18 cellular contexts compared by ENCODE assay signal in genomic region chr9:114757395-114757794, GRCh38. TPM values are rescaled to one million over a fixed set of nuclear protein-coding genes. Genes with fewer than 3 reads are reported as not detected.
DNase-seq lines count a peak whose midpoint lies in the region; ATAC-seq and TF ChIP-seq lines count a peak whose summit lies in the region.
"Had no signal": no experiment of that assay in that cellular context is flagged by ENCODE, and none has a peak within 500 bp of the region (broad histone marks: within the 10 kb centered on the region; RNA-seq: fewer than 3 reads in every experiment).

No MANE protein-coding gene starts in this region.

- H3K36me3 ChIP-seq in OCI-LY3 (replicated peaks; ENCODE audit: low read depth, low read length) (peaks cover 4% of the 10 kb centered on the region), right atrium auricular region (no peaks in the 10 kb centered on the region)

- intact Hi-C loops in natural killer cell (cut with micrococcal nuclease), result no loop called here

- no peak overlapping the region for H2AFZ ChIP-seq in OCI-LY3 (ENCODE audit: low read depth, low read length)

- H3K27me3 ChIP-seq in OCI-LY3 (ENCODE audit: low read depth, low read length) (peaks cover 13% of the 10 kb centered on the region; the same call in 1 of the 2 replicates), right atrium auricular region (no peaks in the 10 kb centered on the region)

- no peak overlapping the region for H3K9ac ChIP-seq in OCI-LY3 (ENCODE audit: low read length)

- H3K27ac ChIP-seq in OCI-LY3 (ENCODE audit: low read length), result no peak overlapping the region
- no peak overlapping the region for H3K27ac ChIP-seq in right atrium auricular region
- H3K27ac ChIP-seq: 22Rv1 had no signal

- H3K9me3 ChIP-seq in OCI-LY3 (ENCODE audit: insufficient read depth, low read length) (0 out of 2 replicates have a peak, but pooled peaks cover 5% of the 10 kb centered on the region), right atrium auricular region (no peaks in the 10 kb centered on the region)

- H3K36me3 Mint-ChIP-seq in natural killer cell, result no peaks in the 10 kb centered on the region
- H3K36me3 Mint-ChIP-seq in natural killer cell treated with Interleukin-12 subunit alpha and Interleukin-12 subunit beta and Interleukin-15 and Interleukin-18, amount 100 ng/mL, for 72 hours, result no peaks in the 10 kb centered on the region

- no peak overlapping the region for H3K4me3 Mint-ChIP-seq in natural killer cell
- H3K4me3 Mint-ChIP-seq in natural killer cell treated with Interleukin-12 subunit alpha and Interleukin-12 subunit beta and Interleukin-15 and Interleukin-18, amount 100 ng/mL, for 72 hours, result no peak overlapping the region
- H3K4me3 Mint-ChIP-seq: B cell; CD4-positive, alpha-beta T cell had no signal

- H3K4me3 ChIP-seq in OCI-LY3 (ENCODE audit: low read length) (no peak overlapping the region), right atrium auricular region (no peak overlapping the region)
- H3K4me3 ChIP-seq: GM12878 had no signal

- no peaks in the 10 kb centered on the region for H3K79me2 ChIP-seq in OCI-LY3 (ENCODE audit: low read length)

- no peaks in the 10 kb centered on the region for H4K20me1 ChIP-seq in OCI-LY3 (ENCODE audit: insufficient read depth, low read length)

- peak overlapping the region; percentile 77 to 81 for H3K27ac Mint-ChIP-seq in natural killer cell
- peak overlapping the region in 1 of 2 donors; percentile 40 for H3K27ac Mint-ChIP-seq in natural killer cell treated with Interleukin-12 subunit alpha and Interleukin-12 subunit beta and Interleukin-15 and Interleukin-18, amount 100 ng/mL, for 72 hours
- H3K27ac Mint-ChIP-seq: B cell; CD4-positive, alpha-beta T cell had no signal

- no peak for DNase-seq in natural killer cell
- DNase-seq in natural killer cell treated with Interleukin-12 subunit alpha and Interleukin-12 subunit beta and Interleukin-15 and Interleukin-18, amount 100 ng/mL, for 72 hours (ENCODE audit: low spot score), result no peak
- peak; percentile 53 for DNase-seq in fibroblast of peridontal ligament (ENCODE audit: extremely low read depth)
- no peak for DNase-seq in right atrium auricular region (ENCODE audit: low spot score)
- DNase-seq in middle frontal gyrus (ENCODE audit: extremely low spot score, low spot score), result no peak
- DNase-seq: C1 segment of cervical spinal cord; Calu3; CD4-positive, alpha-beta T cell; DMS 273 treated with DMSO at 0.1 percent for 48 hours; H7 had no signal

- H3K4me1 Mint-ChIP-seq in natural killer cell, result peaks cover 30 to 40% of the 10 kb centered on the region in 2 donors
- peaks cover 23 to 28% of the 10 kb centered on the region in 2 donors for H3K4me1 Mint-ChIP-seq in natural killer cell treated with Interleukin-12 subunit alpha and Interleukin-12 subunit beta and Interleukin-15 and Interleukin-18, amount 100 ng/mL, for 72 hours (ENCODE audit: low read depth in 2 of 2)

- H3K9me3 Mint-ChIP-seq in natural killer cell, result no peaks in the 10 kb centered on the region
- H3K9me3 Mint-ChIP-seq in natural killer cell treated with Interleukin-12 subunit alpha and Interleukin-12 subunit beta and Interleukin-15 and Interleukin-18, amount 100 ng/mL, for 72 hours, result no peaks in the 10 kb centered on the region

- no peak for TF ChIP-seq CTCF in natural killer cell (IDR thresholded peaks at IDR 0.05)
- no peak for TF ChIP-seq CTCF in OCI-LY3 (IDR thresholded peaks at IDR 0.05; ENCODE audit: low read depth, low read length)
- no peak for TF ChIP-seq CTCF in right atrium auricular region (IDR thresholded peaks at IDR 0.05)

- H3K4me1 ChIP-seq in OCI-LY3 (ENCODE audit: low read length), result peaks cover 43% of the 10 kb centered on the region
- no peaks in the 10 kb centered on the region for H3K4me1 ChIP-seq in right atrium auricular region

- no peak for ATAC-seq in natural killer cell
- ATAC-seq in natural killer cell treated with Interleukin-12 subunit alpha and Interleukin-12 subunit beta and Interleukin-15 and Interleukin-18, amount 100 ng/mL, for 72 hours, result no peak
- no peak for ATAC-seq in HG03342 (IDR thresholded peaks at IDR 0.05; ENCODE audit: unreplicated experiment)
- ATAC-seq: GM12878, HepG2 had no signal

- no peaks in the 10 kb centered on the region for H3K27me3 Mint-ChIP-seq in natural killer cell (ENCODE audit: low read depth in 2 of 2)
- H3K27me3 Mint-ChIP-seq in natural killer cell treated with Interleukin-12 subunit alpha and Interleukin-12 subunit beta and Interleukin-15 and Interleukin-18, amount 100 ng/mL, for 72 hours, result no peaks in the 10 kb centered on the region
- H3K27me3 Mint-ChIP-seq: B cell; CD4-positive, alpha-beta T cell had no signal

- peak overlapping the region; percentile 45 for H3K4me2 ChIP-seq in OCI-LY3 (ENCODE audit: low read length)

RNA-seq across cellular contexts. Expression of gene TNFSF15, which starts 48.4 kb away (rescaled TPM):
- total RNA-seq in natural killer cell (not detected), right atrium auricular region (under 1 TPM in 1 of 2 donors, not detected in 1; 0.16 TPM)
- total RNA-seq in natural killer cell treated with Interleukin-12 subunit alpha and Interleukin-12 subunit beta and Interleukin-15 and Interleukin-18, amount 100 ng/mL, for 72 hours, result under 1 TPM in 1 of 2 donors, not detected in 1; 0.08 TPM
- total RNA-seq: A673; B cell; CD4-positive, alpha-beta T cell; Daoy; GM12878; H7 had no signal
